1 cellular context compared by ENCODE assay signal in the genomic region with DNA sequence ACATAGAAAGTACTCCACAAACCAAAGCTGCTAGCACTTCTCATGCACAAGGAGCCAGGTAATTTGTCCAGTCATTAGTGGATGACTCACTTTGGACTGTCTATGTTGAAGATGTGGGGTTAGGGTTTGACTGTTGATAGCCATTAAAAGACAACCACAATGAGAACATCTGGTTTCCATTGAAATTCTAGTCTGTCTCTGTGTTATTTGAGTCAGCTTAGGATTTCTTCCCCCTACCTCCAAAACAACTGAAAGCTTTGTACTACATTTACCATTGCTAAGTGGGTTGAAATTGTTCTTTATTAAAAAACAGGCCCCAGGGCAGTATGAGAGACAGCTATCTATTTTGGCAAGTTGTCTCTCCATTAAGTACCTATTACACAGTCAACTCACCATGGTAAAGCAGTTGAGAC.
TF ChIP-seq lines count a peak whose summit lies in the region.

No MANE protein-coding gene starts in this region.

TF ChIP-seq in SK-N-SH treated with all-trans-retinoic acid at 6 μM for 48 hours, 23 proteins besides CTCF, POLR2A, EP300 and RAD21 (continued from another document):
- peak; percentile 41; the same call in 1 of the 2 replicates for TF ChIP-seq PATZ1 (CRISPR knock-in tag; IDR thresholded peaks at IDR 0.05; ENCODE audit: borderline replicate concordance)
- no peak for TF ChIP-seq ZFP3 (CRISPR knock-in tag; IDR thresholded peaks at IDR 0.05)
- TF ChIP-seq ZNF8 (CRISPR knock-in tag; IDR thresholded peaks at IDR 0.05) = peak; percentile 68
- peak; percentile 84 for TF ChIP-seq TCF4 (CRISPR knock-in tag; IDR thresholded peaks at IDR 0.05; ENCODE audit: borderline replicate concordance)
